14 cellular contexts compared by ENCODE assay signal in the genomic region with DNA sequence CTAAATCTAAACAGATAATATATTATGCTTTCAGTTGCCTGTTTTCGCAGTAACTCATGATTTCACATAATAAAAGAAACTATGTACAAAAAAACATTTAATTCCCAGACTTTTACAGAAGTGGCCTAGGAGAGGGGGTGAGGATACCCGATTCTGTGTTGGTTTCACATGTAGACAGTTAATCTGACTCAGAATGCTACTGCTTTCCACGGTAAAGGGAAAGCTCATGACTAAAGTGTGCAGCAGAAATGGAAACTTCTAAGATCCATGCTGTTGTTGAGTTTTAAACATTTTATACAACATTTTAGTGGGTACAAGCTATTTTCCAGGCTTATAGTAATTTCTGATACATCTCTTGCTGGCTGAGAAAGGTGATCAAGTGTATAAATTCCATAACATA.
A peak's percentile ranks its signal among the peaks of the same experiment; 100 is the strongest.
DNase-seq lines count a peak whose midpoint lies in the region; ATAC-seq, FAIRE-seq and TF ChIP-seq lines count a peak whose summit lies in the region.
"Had no signal": no experiment of that assay in that cellular context is flagged by ENCODE, and none has a peak within 500 bp of the region (broad histone marks: within the 10 kb centered on the region; RNA-seq: fewer than 3 reads in every experiment).

No MANE protein-coding gene starts in this region.

- H3K4me3 Mint-ChIP-seq in HFFc6: no peak overlapping the region
- H3K4me3 Mint-ChIP-seq: CD14-positive monocyte had no signal

- no peaks in the 10 kb centered on the region for H3K36me3 Mint-ChIP-seq in HFFc6 (ENCODE audit: low read depth)
- H3K36me3 Mint-ChIP-seq: CD14-positive monocyte had no signal

- H2AFZ ChIP-seq in GM12878 (ENCODE audit: control insufficient read depth, low read depth, low read length): peak overlapping the region; percentile 67

- CTCF ChIA-PET in GM12878 (lab: Yijun Ruan, JAX): interaction anchor here (1.2 to 1.3 kb wide), 3 partner anchors 12 to 152 kb away, joined by 3 to 4 read pairs (median 3); no protein-coding TSS in a partner anchor

- no peaks in the 10 kb centered on the region for H3K79me2 ChIP-seq in GM12878 (ENCODE audit: control insufficient read depth, insufficient read depth, low read length)

- TF ChIP-seq CTCF in GM12878 (IDR thresholded peaks at IDR 0.05 in 2 of 3, conservative IDR thresholded peaks at IDR 0.05 in 1 of 3; ENCODE audit: control insufficient read depth in 2 of 3, extremely low read depth in 1 of 3, insufficient read depth in 1 of 3, low read depth in 3 of 3, low read length in 3 of 3): no peak
- no peak for TF ChIP-seq CTCF in HFFc6 (IDR thresholded peaks at IDR 0.05)
- TF ChIP-seq CTCF in stomach (IDR thresholded peaks at IDR 0.05): no peak

- no peaks in the 10 kb centered on the region for H3K4me1 Mint-ChIP-seq in HFFc6 (ENCODE audit: low read depth)

- peak; percentile 69 for FAIRE-seq in GM12878 (lab: Jason Lieb, UNC)

- TF ChIP-seq POLR2A in GM12878 (IDR thresholded peaks at IDR 0.05; ENCODE audit: low read depth, low read length): no peak
- TF ChIP-seq POLR2A in stomach (IDR thresholded peaks at IDR 0.05): no peak

- SMC1A ChIA-PET in GM12878 (lab: Charles Lee; ENCODE audit: uncharacterized antibody, unreplicated experiment): interaction anchor here (0.6 to 9.6 kb wide), 19 partner anchors 8 to 634 kb away, joined by 3 to 131 read pairs (median 4); no protein-coding TSS in a partner anchor

- peaks cover 30% of the 10 kb centered on the region; the same call in 1 of the 2 replicates for H3K9me3 Mint-ChIP-seq in HFFc6
- H3K9me3 Mint-ChIP-seq: CD14-positive monocyte had no signal

- in situ Hi-C loops in GM12878 (cut with MboI): no loop called here

- peak overlapping the region; percentile 50 for H3K4me2 ChIP-seq in GM12878 (ENCODE audit: control insufficient read depth, insufficient read depth)

- TF ChIP-seq EP300 in GM12878 (IDR thresholded peaks at IDR 0.05; ENCODE audit: borderline replicate concordance in 1 of 2, control insufficient read depth in 1 of 2, low read depth in 2 of 2, low read length in 2 of 2) (peak; percentile 39 to 46; a peak in 2 of 4 replicates), stomach (IDR thresholded peaks at IDR 0.05) (no peak)

- RAD21 ChIA-PET in GM12878 (lab: Charles Lee; ENCODE audit: unreplicated experiment): interaction anchor here (0.7 to 7.4 kb wide), 13 partner anchors 9 to 748 kb away, joined by 3 to 41 read pairs (median 3); no protein-coding TSS in a partner anchor

- H3K36me3 ChIP-seq in GM12878 (ENCODE audit: control insufficient read depth in 2 of 2, insufficient read depth in 2 of 2, low read length in 1 of 2): no peaks in the 10 kb centered on the region
- H3K36me3 ChIP-seq in stomach: no peaks in the 10 kb centered on the region
- H3K36me3 ChIP-seq: colonic mucosa had no signal

- H3K9me3 ChIP-seq in GM12878 (replicated peaks; ENCODE audit: control insufficient read depth, insufficient read depth, low read length) (no peaks in the 10 kb centered on the region), stomach (no peaks in the 10 kb centered on the region)
- H3K9me3 ChIP-seq: colonic mucosa had no signal

- POLR2A ChIA-PET in GM12878 (lab: Charles Lee): interaction anchor here (1.0 to 1.8 kb wide), 4 partner anchors 14 to 46 kb away, joined by 3 to 5 read pairs (median 4); no protein-coding TSS in a partner anchor

- intact Hi-C loops in GM12878 (cut with micrococcal nuclease; ENCODE audit: unreplicated experiment): loop anchor here (2.0 to 10.0 kb wide), 5 partner anchors 45 to 751 kb away; no protein-coding TSS in a partner anchor
- intact Hi-C loops in stomach (cut with DNase I; ENCODE audit: low total_unique reads): no loop called here

- TF ChIP-seq RAD21 in GM12878 (IDR thresholded peaks at IDR 0.05; ENCODE audit: insufficient read depth, low read depth, low read length): no peak

- H3K27ac Mint-ChIP-seq in HFFc6: no peak overlapping the region
- H3K27ac Mint-ChIP-seq: CD14-positive monocyte had no signal

- H3K4me1 ChIP-seq in GM12878 (ENCODE audit: control insufficient read depth, insufficient read depth, low read length) (peaks cover 22% of the 10 kb centered on the region; the same call in 1 of the 2 replicates), stomach (no peaks in the 10 kb centered on the region)
- H3K4me1 ChIP-seq: colonic mucosa had no signal

- 15% methylated on average over 3 of the region's 3 CpGs for WGBS in GM12878 (ENCODE audit: insufficient coverage, insufficient replicate concordance, low lambda C conversion rate, missing lambda C conversion rate)
- WGBS in stomach, 5 donors: 45 to 68% (median 60%) methylated on average over 3 of the region's 3 CpGs

- ATAC-seq in GM18909 (IDR thresholded peaks at IDR 0.05; ENCODE audit: poor library complexity, unreplicated experiment) (peak; percentile 50), GM21786 (IDR thresholded peaks at IDR 0.05; ENCODE audit: unreplicated experiment) (peak; percentile 36), HG03196 (IDR thresholded peaks at IDR 0.05; ENCODE audit: unreplicated experiment) (peak; percentile 33), GM12878 (peak; percentile 60)

- H4K20me1 ChIP-seq in GM12878 (ENCODE audit: control insufficient read depth, insufficient read depth): no peaks in the 10 kb centered on the region

- H3K27me3 ChIP-seq in GM12878 (replicated peaks in 1 of 2; ENCODE audit: control insufficient read depth in 2 of 2, insufficient read depth in 2 of 2, low read length in 1 of 2): no peaks in the 10 kb centered on the region; a peak in 1 of 4 replicates
- no peaks in the 10 kb centered on the region for H3K27me3 ChIP-seq in stomach
- H3K27me3 ChIP-seq: colonic mucosa had no signal

- DNase-seq in GM12878 (ENCODE audit: low read depth, low spot score) (no peak), HFFc6 (no peak), stomach (no peak), NCI-H2081 treated with DMSO at 0.1 percent for 48 hours (lab: John Stamatoyannopoulos, UW) (no peak), midbrain (lab: John Stamatoyannopoulos, UW) (no peak)
- DNase-seq: activated T-cell treated with anti-CD3 and anti-CD28 coated beads for 4 hours; amniotic stem cell; colonic mucosa; mesendoderm; stimulated activated CD4-positive, alpha-beta T cell treated with anti-CD3 and anti-CD28 coated beads, Interleukin-12 subunit alpha, Interleukin-12 subunit beta, amount 100 ng/mL, for 4 hours had no signal

- H3K27ac ChIP-seq in GM12878 (ENCODE audit: control insufficient read depth, insufficient read depth) (peak overlapping the region; percentile 57), stomach (no peak overlapping the region)
- H3K27ac ChIP-seq: colonic mucosa had no signal

- H3K27me3 Mint-ChIP-seq in HFFc6 (ENCODE audit: insufficient read depth): no peaks in the 10 kb centered on the region

- H3K4me3 ChIP-seq in GM12878 (no peak overlapping the region), stomach (no peak overlapping the region)
- H3K4me3 ChIP-seq: colonic mucosa had no signal

- BruUV-seq in GM12878 (replicated peaks; lab: Mats Ljungman, UMichigan): no TSS peak

- H3K9ac ChIP-seq in GM12878 (ENCODE audit: control insufficient read depth, insufficient read depth, low read length): peak overlapping the region; percentile 44; the same call in 1 of the 2 replicates

TF ChIP-seq in GM12878, 131 proteins besides CTCF, POLR2A, EP300 and RAD21 (continues in another document):
- TF ChIP-seq CBFB (IDR thresholded peaks at IDR 0.05; ENCODE audit: low read depth) (no peak), CHD4 (IDR thresholded peaks at IDR 0.05) (no peak), DPF2 (IDR thresholded peaks at IDR 0.05) (no peak), POU2F2 (IDR thresholded peaks at IDR 0.05; ENCODE audit: borderline replicate concordance, low read depth, low read length) (no peak), ASH2L (IDR thresholded peaks at IDR 0.05; ENCODE audit: borderline replicate concordance, low read depth) (no peak), ZNF622 (IDR thresholded peaks at IDR 0.05) (no peak), HCFC1 (IDR thresholded peaks at IDR 0.05; ENCODE audit: low read length) (no peak), PML (IDR thresholded peaks at IDR 0.05; ENCODE audit: low read length) (no peak), SP1 (IDR thresholded peaks at IDR 0.05; ENCODE audit: low read depth, low read length) (no peak), EGR1 (IDR thresholded peaks at IDR 0.05; ENCODE audit: borderline replicate concordance in 1 of 2, low read depth in 2 of 2, low read length in 2 of 2) (no peak)
- TF ChIP-seq, protein P1, sequence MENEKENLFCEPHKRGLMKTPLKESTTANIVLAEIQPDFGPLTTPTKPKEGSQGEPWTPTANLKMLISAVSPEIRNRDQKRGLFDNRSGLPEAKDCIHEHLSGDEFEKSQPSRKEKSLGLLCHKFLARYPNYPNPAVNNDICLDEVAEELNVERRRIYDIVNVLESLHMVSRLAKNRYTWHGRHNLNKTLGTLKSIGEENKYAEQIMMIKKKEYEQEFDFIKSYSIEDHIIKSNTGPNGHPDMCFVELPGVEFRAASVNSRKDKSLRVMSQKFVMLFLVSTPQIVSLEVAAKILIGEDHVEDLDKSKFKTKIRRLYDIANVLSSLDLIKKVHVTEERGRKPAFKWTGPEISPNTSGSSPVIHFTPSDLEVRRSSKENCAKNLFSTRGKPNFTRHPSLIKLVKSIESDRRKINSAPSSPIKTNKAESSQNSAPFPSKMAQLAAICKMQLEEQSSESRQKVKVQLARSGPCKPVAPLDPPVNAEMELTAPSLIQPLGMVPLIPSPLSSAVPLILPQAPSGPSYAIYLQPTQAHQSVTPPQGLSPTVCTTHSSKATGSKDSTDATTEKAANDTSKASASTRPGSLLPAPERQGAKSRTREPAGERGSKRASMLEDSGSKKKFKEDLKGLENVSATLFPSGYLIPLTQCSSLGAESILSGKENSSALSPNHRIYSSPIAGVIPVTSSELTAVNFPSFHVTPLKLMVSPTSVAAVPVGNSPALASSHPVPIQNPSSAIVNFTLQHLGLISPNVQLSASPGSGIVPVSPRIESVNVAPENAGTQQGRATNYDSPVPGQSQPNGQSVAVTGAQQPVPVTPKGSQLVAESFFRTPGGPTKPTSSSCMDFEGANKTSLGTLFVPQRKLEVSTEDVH (IDR thresholded peaks at IDR 0.05; ENCODE audit: low read depth, partially characterized antibody): no peak
- TF ChIP-seq, protein P2, sequence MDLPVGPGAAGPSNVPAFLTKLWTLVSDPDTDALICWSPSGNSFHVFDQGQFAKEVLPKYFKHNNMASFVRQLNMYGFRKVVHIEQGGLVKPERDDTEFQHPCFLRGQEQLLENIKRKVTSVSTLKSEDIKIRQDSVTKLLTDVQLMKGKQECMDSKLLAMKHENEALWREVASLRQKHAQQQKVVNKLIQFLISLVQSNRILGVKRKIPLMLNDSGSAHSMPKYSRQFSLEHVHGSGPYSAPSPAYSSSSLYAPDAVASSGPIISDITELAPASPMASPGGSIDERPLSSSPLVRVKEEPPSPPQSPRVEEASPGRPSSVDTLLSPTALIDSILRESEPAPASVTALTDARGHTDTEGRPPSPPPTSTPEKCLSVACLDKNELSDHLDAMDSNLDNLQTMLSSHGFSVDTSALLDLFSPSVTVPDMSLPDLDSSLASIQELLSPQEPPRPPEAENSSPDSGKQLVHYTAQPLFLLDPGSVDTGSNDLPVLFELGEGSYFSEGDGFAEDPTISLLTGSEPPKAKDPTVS (IDR thresholded peaks at IDR 0.05; ENCODE audit: low read depth, low read length): no peak
